14 cellular contexts compared by ENCODE assay signal in the genomic region with DNA sequence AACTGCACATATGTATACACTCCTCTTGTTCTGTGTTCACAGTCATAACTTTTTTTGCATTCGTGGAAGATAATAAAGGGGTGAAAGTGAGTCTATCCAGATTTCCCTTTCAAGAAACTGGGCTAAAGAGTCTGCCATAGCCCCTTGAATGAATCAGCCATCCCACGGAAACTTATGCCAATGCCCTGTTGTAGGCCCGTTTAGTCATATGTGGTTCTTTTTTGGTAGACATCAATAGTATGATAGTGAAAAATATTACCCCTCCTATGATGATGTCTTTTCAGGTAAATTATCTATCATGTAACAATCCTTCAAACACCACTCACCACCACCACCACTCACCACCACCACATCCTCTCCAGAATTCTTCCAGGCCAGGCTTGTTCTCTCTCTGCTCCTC.
DNase-seq lines count a peak whose midpoint lies in the region; ATAC-seq and TF ChIP-seq lines count a peak whose summit lies in the region.
"Had no signal": no experiment of that assay in that cellular context is flagged by ENCODE, and none has a peak within 500 bp of the region (broad histone marks: within the 10 kb centered on the region; RNA-seq: fewer than 3 reads in every experiment).

No MANE protein-coding gene starts in this region.

- H3K27ac ChIP-seq in brain microvascular endothelial cell: no peak overlapping the region
- H3K27ac ChIP-seq: A549, C4-2B, GM23248 had no signal

- DNase-seq in activated CD8-positive, alpha-beta T cell treated with anti-CD3 and anti-CD28 coated beads for 36 hours: peak; percentile 7
- DNase-seq in activated CD8-positive, alpha-beta T cell treated with anti-CD3 and anti-CD28 coated beads, Interleukin-2, amount 10 ng/mL, durations not matched to agents 7 days and 5 days: no peak
- peak; percentile 7 for DNase-seq in stimulated activated CD4-positive, alpha-beta T cell treated with anti-CD3 and anti-CD28 coated beads, Interleukin-15, amount 100 ng/mL, for 24 hours
- DNase-seq in stimulated activated CD4-positive, alpha-beta T cell treated with anti-CD3 and anti-CD28 coated beads, Interleukin-12 subunit alpha, Interleukin-12 subunit beta, amount 100 ng/mL, for 4 hours: no peak
- no peak for DNase-seq in stimulated activated effector memory CD8-positive, alpha-beta T cell treated with anti-CD3 and anti-CD28 coated beads, Interleukin-12 subunit alpha, Interleukin-12 subunit beta, amount 100 ng/mL, for 72 hours (ENCODE audit: low spot score in 2 of 2)
- no peak for DNase-seq in brain microvascular endothelial cell
- DNase-seq: BE2C; CD4-positive, alpha-beta memory T cell; DMS79; GM23248 had no signal

- no peak for ATAC-seq in activated CD8-positive, alpha-beta T cell treated with anti-CD3 and anti-CD28 coated beads for 36 hours
- ATAC-seq in activated CD8-positive, alpha-beta T cell treated with anti-CD3 and anti-CD28 coated beads, Interleukin-2, amount 10 ng/mL, durations not matched to agents 7 days and 5 days: no peak
- peak; percentile 55 for ATAC-seq in stimulated activated effector memory CD8-positive, alpha-beta T cell treated with anti-CD3 and anti-CD28 coated beads, Interleukin-12 subunit alpha, Interleukin-12 subunit beta, amount 100 ng/mL, for 72 hours
- ATAC-seq: A549, GM12878, HCT116 had no signal

- no peaks in the 10 kb centered on the region for H3K27me3 Mint-ChIP-seq in activated CD8-positive, alpha-beta T cell treated with anti-CD3 and anti-CD28 coated beads for 36 hours
- H3K27me3 Mint-ChIP-seq in activated CD8-positive, alpha-beta T cell treated with anti-CD3 and anti-CD28 coated beads, Interleukin-2, amount 10 ng/mL, durations not matched to agents 7 days and 5 days (ENCODE audit: low read depth): no peaks in the 10 kb centered on the region

- TF ChIP-seq CTCF in activated CD8-positive, alpha-beta T cell treated with anti-CD3 and anti-CD28 coated beads for 36 hours (IDR thresholded peaks at IDR 0.05): no peak
- no peak for TF ChIP-seq CTCF in brain microvascular endothelial cell (IDR thresholded peaks at IDR 0.05; ENCODE audit: low read depth, low read length, missing control alignments)

- H3K4me1 Mint-ChIP-seq in activated CD8-positive, alpha-beta T cell treated with anti-CD3 and anti-CD28 coated beads for 36 hours (ENCODE audit: low read depth): peaks cover 3% of the 10 kb centered on the region
- H3K4me1 Mint-ChIP-seq in activated CD8-positive, alpha-beta T cell treated with anti-CD3 and anti-CD28 coated beads, Interleukin-2, amount 10 ng/mL, durations not matched to agents 7 days and 5 days (ENCODE audit: low read depth): no peaks in the 10 kb centered on the region
- H3K4me1 Mint-ChIP-seq in stimulated activated effector memory CD8-positive, alpha-beta T cell treated with anti-CD3 and anti-CD28 coated beads, Interleukin-12 subunit alpha, Interleukin-12 subunit beta, amount 100 ng/mL, for 72 hours: no peaks in the 10 kb centered on the region
- H3K4me1 Mint-ChIP-seq: CD4-positive, alpha-beta memory T cell had no signal

- H3K27ac Mint-ChIP-seq in activated CD8-positive, alpha-beta T cell treated with anti-CD3 and anti-CD28 coated beads for 36 hours: no peak overlapping the region
- no peak overlapping the region for H3K27ac Mint-ChIP-seq in activated CD8-positive, alpha-beta T cell treated with anti-CD3 and anti-CD28 coated beads, Interleukin-2, amount 10 ng/mL, durations not matched to agents 7 days and 5 days
- no peak overlapping the region for H3K27ac Mint-ChIP-seq in stimulated activated effector memory CD8-positive, alpha-beta T cell treated with anti-CD3 and anti-CD28 coated beads, Interleukin-12 subunit alpha, Interleukin-12 subunit beta, amount 100 ng/mL, for 72 hours
- H3K27ac Mint-ChIP-seq: CD4-positive, alpha-beta memory T cell had no signal

- no peak overlapping the region for H3K4me3 Mint-ChIP-seq in activated CD8-positive, alpha-beta T cell treated with anti-CD3 and anti-CD28 coated beads for 36 hours
- H3K4me3 Mint-ChIP-seq in activated CD8-positive, alpha-beta T cell treated with anti-CD3 and anti-CD28 coated beads, Interleukin-2, amount 10 ng/mL, durations not matched to agents 7 days and 5 days: no peak overlapping the region
- H3K4me3 Mint-ChIP-seq in stimulated activated effector memory CD8-positive, alpha-beta T cell treated with anti-CD3 and anti-CD28 coated beads, Interleukin-12 subunit alpha, Interleukin-12 subunit beta, amount 100 ng/mL, for 72 hours: no peak overlapping the region
- H3K4me3 Mint-ChIP-seq: CD4-positive, alpha-beta memory T cell had no signal

- POLR2A ChIA-PET in activated CD8-positive, alpha-beta T cell treated with anti-CD3 and anti-CD28 coated beads for 36 hours (lab: Charles Lee): no interaction called here
- POLR2A ChIA-PET in activated CD8-positive, alpha-beta T cell treated with anti-CD3 and anti-CD28 coated beads, Interleukin-2, amount 10 ng/mL, durations not matched to agents 7 days and 5 days (lab: Charles Lee): no interaction called here

- CTCF ChIA-PET in activated CD8-positive, alpha-beta T cell treated with anti-CD3 and anti-CD28 coated beads for 36 hours (lab: Charles Lee): interaction anchor here (1.4 kb wide), 1 partner anchor 176 kb away, joined by 3 read pairs; no protein-coding TSS in a partner anchor
- CTCF ChIA-PET in activated CD8-positive, alpha-beta T cell treated with anti-CD3 and anti-CD28 coated beads, Interleukin-2, amount 10 ng/mL, durations not matched to agents 7 days and 5 days (lab: Charles Lee): no interaction called here

- no peaks in the 10 kb centered on the region for H3K36me3 Mint-ChIP-seq in activated CD8-positive, alpha-beta T cell treated with anti-CD3 and anti-CD28 coated beads for 36 hours (ENCODE audit: low read depth)
- no peaks in the 10 kb centered on the region for H3K36me3 Mint-ChIP-seq in activated CD8-positive, alpha-beta T cell treated with anti-CD3 and anti-CD28 coated beads, Interleukin-2, amount 10 ng/mL, durations not matched to agents 7 days and 5 days (ENCODE audit: low read depth)
- H3K36me3 Mint-ChIP-seq in stimulated activated effector memory CD8-positive, alpha-beta T cell treated with anti-CD3 and anti-CD28 coated beads, Interleukin-12 subunit alpha, Interleukin-12 subunit beta, amount 100 ng/mL, for 72 hours: no peaks in the 10 kb centered on the region
- H3K36me3 Mint-ChIP-seq: CD4-positive, alpha-beta memory T cell had no signal

- no peaks in the 10 kb centered on the region for H3K9me3 Mint-ChIP-seq in activated CD8-positive, alpha-beta T cell treated with anti-CD3 and anti-CD28 coated beads for 36 hours
- H3K9me3 Mint-ChIP-seq in activated CD8-positive, alpha-beta T cell treated with anti-CD3 and anti-CD28 coated beads, Interleukin-2, amount 10 ng/mL, durations not matched to agents 7 days and 5 days (ENCODE audit: insufficient read depth): no peaks in the 10 kb centered on the region
- no peaks in the 10 kb centered on the region for H3K9me3 Mint-ChIP-seq in stimulated activated effector memory CD8-positive, alpha-beta T cell treated with anti-CD3 and anti-CD28 coated beads, Interleukin-12 subunit alpha, Interleukin-12 subunit beta, amount 100 ng/mL, for 72 hours

- H3K36me3 ChIP-seq in brain microvascular endothelial cell (replicated peaks): no peaks in the 10 kb centered on the region
- H3K36me3 ChIP-seq: BE2C had no signal

- no peak overlapping the region for H3K4me3 ChIP-seq in brain microvascular endothelial cell (ENCODE audit: low read depth, low read length)
- H3K4me3 ChIP-seq: A549, GM12878, GM23248 had no signal

- intact Hi-C loops in activated CD8-positive, alpha-beta T cell treated with anti-CD3 and anti-CD28 coated beads for 36 hours (cut with micrococcal nuclease): no loop called here

- H3K27me3 ChIP-seq in brain microvascular endothelial cell (replicated peaks): no peaks in the 10 kb centered on the region
- H3K27me3 ChIP-seq: BE2C had no signal

- in situ Hi-C loops in brain microvascular endothelial cell (cut with HindIII; ENCODE audit: low pct_ligation_motif_present, low sequenced_read_pairs): no loop called here

Comparison
In these comparisons a context has a peak if more than half of its experiments do, and no peak if none do; other contexts are left out.
1. DNase-seq: peak in activated CD8-positive, alpha-beta T cell treated with anti-CD3 and anti-CD28 coated beads for 36 hours (single experiment) and stimulated activated CD4-positive, alpha-beta T cell treated with anti-CD3 and anti-CD28 coated beads, Interleukin-15, amount 100 ng/mL, for 24 hours (single experiment); none in activated CD8-positive, alpha-beta T cell treated with anti-CD3 and anti-CD28 coated beads, Interleukin-2, amount 10 ng/mL, durations not matched to agents 7 days and 5 days (single experiment), stimulated activated CD4-positive, alpha-beta T cell treated with anti-CD3 and anti-CD28 coated beads, Interleukin-12 subunit alpha, Interleukin-12 subunit beta, amount 100 ng/mL, for 4 hours (single experiment), stimulated activated effector memory CD8-positive, alpha-beta T cell treated with anti-CD3 and anti-CD28 coated beads, Interleukin-12 subunit alpha, Interleukin-12 subunit beta, amount 100 ng/mL, for 72 hours (0 of 2) and brain microvascular endothelial cell (single experiment).